Comparison of ENCODE assay signal across 17 cellular contexts in the genomic region with DNA sequence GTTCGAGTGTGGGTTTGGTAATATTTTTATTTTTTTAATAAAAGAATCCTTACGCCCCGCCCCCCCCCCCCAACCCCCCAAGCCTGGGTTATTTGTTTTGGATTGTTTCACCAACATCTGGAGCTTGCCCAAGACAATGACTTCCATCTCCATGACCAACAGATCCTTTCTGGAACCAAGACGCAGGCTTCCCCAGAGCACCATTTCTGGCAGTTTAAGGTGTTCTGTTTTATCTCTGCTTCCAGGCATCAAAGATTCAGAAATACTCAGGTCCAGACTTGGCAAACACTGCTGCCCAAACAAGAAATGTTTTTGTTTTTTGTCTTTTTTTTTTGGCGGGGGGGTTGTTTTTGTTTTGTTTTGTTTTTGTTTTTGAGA. TPM values are rescaled to one million over a fixed set of nuclear protein-coding genes. Genes with fewer than 3 reads are reported as not detected.
DNase-seq lines count a peak whose midpoint lies in the region; ATAC-seq and TF ChIP-seq lines count a peak whose summit lies in the region.
"Had no signal": no experiment of that assay in that cellular context is flagged by ENCODE, and none has a peak within 500 bp of the region (broad histone marks: within the 10 kb centered on the region; RNA-seq: fewer than 3 reads in every experiment).

No MANE protein-coding gene starts in this region.

- peak overlapping the region; percentile 74 for H3K4me3 Mint-ChIP-seq in activated naive CD4-positive, alpha-beta T cell treated with anti-CD3 and anti-CD28 coated beads, Interleukin-2, amount 10 ng/mL, durations not matched to agents 7 days and 5 days
- H3K4me3 Mint-ChIP-seq in effector memory CD8-positive, alpha-beta T cell, result peak overlapping the region; percentile 86 to 91
- H3K4me3 Mint-ChIP-seq in activated T-helper 1 cell treated with anti-CD3 and anti-CD28 coated beads, Interleukin-12 subunit alpha, Interleukin-12 subunit beta, Interleukin-2, Interleukin-4 antibody, amounts not matched to agents 30 ng/mL and 10 ng/mL and 1 ng/mL, durations not matched to agents 14 hours and 24 hours and 36 hours, result no peak overlapping the region
- H3K4me3 Mint-ChIP-seq: neural crest cell had no signal

- peaks cover 86% of the 10 kb centered on the region for H3K4me1 Mint-ChIP-seq in activated naive CD4-positive, alpha-beta T cell treated with anti-CD3 and anti-CD28 coated beads, Interleukin-2, amount 10 ng/mL, durations not matched to agents 7 days and 5 days
- H3K4me1 Mint-ChIP-seq in effector memory CD8-positive, alpha-beta T cell (ENCODE audit: low read depth in 2 of 2), result peaks cover 67 to 75% of the 10 kb centered on the region in 2 donors
- peaks cover 57% of the 10 kb centered on the region for H3K4me1 Mint-ChIP-seq in activated T-helper 1 cell treated with anti-CD3 and anti-CD28 coated beads, Interleukin-12 subunit alpha, Interleukin-12 subunit beta, Interleukin-2, Interleukin-4 antibody, amounts not matched to agents 30 ng/mL and 10 ng/mL and 1 ng/mL, durations not matched to agents 14 hours and 24 hours and 36 hours (ENCODE audit: low read depth)

- intact Hi-C loops in activated T-helper 1 cell treated with anti-CD3 and anti-CD28 coated beads, Interleukin-12 subunit alpha, Interleukin-12 subunit beta, Interleukin-2, Interleukin-4 antibody, amounts not matched to agents 30 ng/mL and 10 ng/mL and 1 ng/mL, durations not matched to agents 14 hours and 24 hours and 36 hours (cut with micrococcal nuclease), result no loop called here

- H3K4me1 ChIP-seq in Loucy (ENCODE audit: insufficient read depth, low read length, poor library complexity, severe bottlenecking), result peaks cover 59% of the 10 kb centered on the region

- H2AFZ ChIP-seq in Loucy (ENCODE audit: low read length), result no peak overlapping the region
- H2AFZ ChIP-seq: hepatocyte had no signal

- no peaks in the 10 kb centered on the region for H3K9me3 ChIP-seq in Loucy (ENCODE audit: insufficient read depth, low read depth, low read length)
- H3K9me3 ChIP-seq: esophagus squamous epithelium had no signal

- no peak for ATAC-seq in effector memory CD8-positive, alpha-beta T cell (replicated peaks)

- no peaks in the 10 kb centered on the region for H3K79me2 ChIP-seq in Loucy (ENCODE audit: insufficient read depth, low read length)
- H3K79me2 ChIP-seq: hepatocyte had no signal

- TF ChIP-seq CTCF in Loucy (conservative IDR thresholded peaks at IDR 0.05; ENCODE audit: low read length), result no peak

- no peaks in the 10 kb centered on the region for H4K20me1 ChIP-seq in Loucy (ENCODE audit: insufficient read depth, low read length, poor library complexity, severe bottlenecking)

- H3F3A ChIP-seq in Loucy (ENCODE audit: low read depth), result peaks cover 17% of the 10 kb centered on the region

- peaks cover 3% of the 10 kb centered on the region for H3K36me3 Mint-ChIP-seq in activated naive CD4-positive, alpha-beta T cell treated with anti-CD3 and anti-CD28 coated beads, Interleukin-2, amount 10 ng/mL, durations not matched to agents 7 days and 5 days
- H3K36me3 Mint-ChIP-seq in effector memory CD8-positive, alpha-beta T cell (ENCODE audit: insufficient read depth), result peaks cover 6% of the 10 kb centered on the region
- H3K36me3 Mint-ChIP-seq in activated T-helper 1 cell treated with anti-CD3 and anti-CD28 coated beads, Interleukin-12 subunit alpha, Interleukin-12 subunit beta, Interleukin-2, Interleukin-4 antibody, amounts not matched to agents 30 ng/mL and 10 ng/mL and 1 ng/mL, durations not matched to agents 14 hours and 24 hours and 36 hours (ENCODE audit: low read depth), result no peaks in the 10 kb centered on the region
- H3K36me3 Mint-ChIP-seq: activated naive CD4-positive, alpha-beta T cell treated with anti-CD3 and anti-CD28 coated beads, Interleukin-2, amount 50 U/mL, for 72 hours had no signal

- H3K36me3 ChIP-seq in Loucy (ENCODE audit: insufficient read depth, low read length), result no peaks in the 10 kb centered on the region
- H3K36me3 ChIP-seq: esophagus squamous epithelium had no signal

- H3K4me3 ChIP-seq in Loucy (ENCODE audit: low read length, poor library complexity, severe bottlenecking), result peak overlapping the region; percentile 65
- H3K4me3 ChIP-seq: esophagus squamous epithelium, hepatocyte had no signal

- H3K27me3 Mint-ChIP-seq in activated naive CD4-positive, alpha-beta T cell treated with anti-CD3 and anti-CD28 coated beads, Interleukin-2, amount 10 ng/mL, durations not matched to agents 7 days and 5 days, result peaks cover 8% of the 10 kb centered on the region
- no peaks in the 10 kb centered on the region for H3K27me3 Mint-ChIP-seq in effector memory CD8-positive, alpha-beta T cell
- peaks cover 2% of the 10 kb centered on the region for H3K27me3 Mint-ChIP-seq in activated T-helper 1 cell treated with anti-CD3 and anti-CD28 coated beads, Interleukin-12 subunit alpha, Interleukin-12 subunit beta, Interleukin-2, Interleukin-4 antibody, amounts not matched to agents 30 ng/mL and 10 ng/mL and 1 ng/mL, durations not matched to agents 14 hours and 24 hours and 36 hours (ENCODE audit: insufficient read depth)

- peak overlapping the region; percentile 95 for H3K27ac Mint-ChIP-seq in activated naive CD4-positive, alpha-beta T cell treated with anti-CD3 and anti-CD28 coated beads, Interleukin-2, amount 10 ng/mL, durations not matched to agents 7 days and 5 days
- peak overlapping the region; percentile 94 to 98 for H3K27ac Mint-ChIP-seq in effector memory CD8-positive, alpha-beta T cell
- no peak overlapping the region for H3K27ac Mint-ChIP-seq in activated T-helper 1 cell treated with anti-CD3 and anti-CD28 coated beads, Interleukin-12 subunit alpha, Interleukin-12 subunit beta, Interleukin-2, Interleukin-4 antibody, amounts not matched to agents 30 ng/mL and 10 ng/mL and 1 ng/mL, durations not matched to agents 14 hours and 24 hours and 36 hours

- no peak for DNase-seq in activated naive CD4-positive, alpha-beta T cell treated with anti-CD3 and anti-CD28 coated beads, Interleukin-2, amount 10 ng/mL, durations not matched to agents 7 days and 5 days
- DNase-seq in activated naive CD4-positive, alpha-beta T cell treated with anti-CD3 and anti-CD28 coated beads, Interleukin-2, amount 50 U/mL, for 16 hours, result no peak
- DNase-seq in effector memory CD8-positive, alpha-beta T cell, result no peak
- DNase-seq in stromal cell of bone marrow (ENCODE audit: low read depth) (peak; percentile 25), GOT3 (lab: John Stamatoyannopoulos, UW) (no peak), NCI-H774 (lab: John Stamatoyannopoulos, UW) (no peak)
- DNase-seq in activated T-helper 1 cell treated with anti-CD3 and anti-CD28 coated beads, Interleukin-12 subunit alpha, Interleukin-12 subunit beta, Interleukin-2, Interleukin-4 antibody, amounts not matched to agents 30 ng/mL and 10 ng/mL and 1 ng/mL, durations not matched to agents 14 hours and 24 hours and 36 hours (ENCODE audit: low spot score), result no peak
- DNase-seq: ACHN; esophagus squamous epithelium; mesenchymal stem cell; NCI-H1694; NCI-H2227 treated with DMSO at 0.1 percent for 48 hours; stimulated activated naive CD4-positive, alpha-beta T cell treated with Interleukin-2 at 50 U/mL for 16 hours had no signal

- no peaks in the 10 kb centered on the region for H3K27me3 ChIP-seq in Loucy (ENCODE audit: insufficient read depth, low read length, poor library complexity, severe bottlenecking)
- H3K27me3 ChIP-seq: hepatocyte had no signal

- H3K9me3 Mint-ChIP-seq in activated naive CD4-positive, alpha-beta T cell treated with anti-CD3 and anti-CD28 coated beads, Interleukin-2, amount 10 ng/mL, durations not matched to agents 7 days and 5 days, result no peaks in the 10 kb centered on the region
- no peaks in the 10 kb centered on the region for H3K9me3 Mint-ChIP-seq in effector memory CD8-positive, alpha-beta T cell
- H3K9me3 Mint-ChIP-seq in activated T-helper 1 cell treated with anti-CD3 and anti-CD28 coated beads, Interleukin-12 subunit alpha, Interleukin-12 subunit beta, Interleukin-2, Interleukin-4 antibody, amounts not matched to agents 30 ng/mL and 10 ng/mL and 1 ng/mL, durations not matched to agents 14 hours and 24 hours and 36 hours, result no peaks in the 10 kb centered on the region
- H3K9me3 Mint-ChIP-seq: activated naive CD4-positive, alpha-beta T cell treated with anti-CD3 and anti-CD28 coated beads, Interleukin-2, amount 50 U/mL, for 72 hours; neural crest cell had no signal

- no peaks in the 10 kb centered on the region for H3K9me2 ChIP-seq in Loucy (replicated peaks; ENCODE audit: low read depth, low read length)

- H3K9ac ChIP-seq in Loucy (ENCODE audit: low read depth, low read length, poor library complexity, severe bottlenecking), result peak overlapping the region; percentile 71

- H3K4me2 ChIP-seq in Loucy (ENCODE audit: low read depth, low read length, poor library complexity, severe bottlenecking), result peak overlapping the region; percentile 96
- H3K4me2 ChIP-seq: hepatocyte had no signal

- CTCF ChIA-PET in activated naive CD4-positive, alpha-beta T cell treated with anti-CD3 and anti-CD28 coated beads, Interleukin-2, amount 10 ng/mL, durations not matched to agents 7 days and 5 days (lab: Charles Lee), result interaction anchor here (3.6 kb wide), 1 partner anchor 111 kb away, joined by 27 read pairs; no protein-coding TSS in a partner anchor

RNA-seq across cellular contexts. Expression of a gene that starts 56.1 kb away (rescaled TPM):
- total RNA-seq in activated T-helper 1 cell treated with anti-CD3 and anti-CD28 coated beads, Interleukin-12 subunit alpha, Interleukin-12 subunit beta, Interleukin-2, Interleukin-4 antibody, amounts not matched to agents 30 ng/mL and 10 ng/mL and 1 ng/mL, durations not matched to agents 14 hours and 24 hours and 36 hours, result 0.60 TPM in 1 of 2 replicates, not detected in the other
